24 cellular contexts compared by ENCODE assay signal in genomic region chr10:18542832-18543231, GRCh38.
A peak's percentile ranks its signal among the peaks of the same experiment; 100 is the strongest.
DNase-seq lines count a peak whose midpoint lies in the region; ATAC-seq, FAIRE-seq and TF ChIP-seq lines count a peak whose summit lies in the region.
"Had no signal": no experiment of that assay in that cellular context is flagged by ENCODE, and none has a peak within 500 bp of the region (broad histone marks: within the 10 kb centered on the region; RNA-seq: fewer than 3 reads in every experiment).

No MANE protein-coding gene starts in this region.

- TF ChIP-seq POLR2A in HepG2 (IDR thresholded peaks at IDR 0.05; ENCODE audit: insufficient read depth in 1 of 2, low read depth in 2 of 2, low read length in 2 of 2) (no peak), right lobe of liver (IDR thresholded peaks at IDR 0.05) (no peak)

- intact Hi-C loops in HepG2 (cut with micrococcal nuclease; ENCODE audit: unreplicated experiment) = no loop called here
- intact Hi-C loops in right lobe of liver (cut with DNase I) = no loop called here
- intact Hi-C loops in posterior cingulate gyrus (cut with DNase I) = no loop called here
- intact Hi-C loops in ascending aorta (cut with DNase I) = no loop called here

- H3K79me2 ChIP-seq in HepG2 (ENCODE audit: insufficient read depth, low read length) = no peaks in the 10 kb centered on the region
- H3K79me2 ChIP-seq: hepatocyte had no signal

- peak; percentile 35 for DNase-seq in HepG2 (ENCODE audit: low spot score)
- no peak for DNase-seq in right lobe of liver
- peak; percentile 62 for DNase-seq in astrocyte of the cerebellum (ENCODE audit: low read depth)
- DNase-seq in glomerular visceral epithelial cell (ENCODE audit: extremely low spot score) = peak; percentile 40
- no peak for DNase-seq in posterior cingulate gyrus
- DNase-seq in ascending aorta (ENCODE audit: low spot score in 2 of 2) = no peak
- no peak for DNase-seq in KBM-7
- DNase-seq: activated CD4-positive, alpha-beta memory T cell treated with anti-CD3 and anti-CD28 coated beads, Interleukin-2, amount 10 ng/mL, durations not matched to agents 7 days and 5 days; activated CD4-positive, CD25-positive, alpha-beta regulatory T cell; amygdala; CD4-positive, CD25-positive, alpha-beta regulatory T cell; effector memory CD8-positive, alpha-beta T cell; esophagus squamous epithelium; mesenchymal stem cell; NCI-H510A; occipital lobe; substantia nigra; T-helper 9 cell had no signal

- in situ Hi-C loops in HepG2 (cut with HindIII; ENCODE audit: extremely low pct_ligation_motif_present, low pct_unique_long_range_greater_than_20kb) (no loop called here), astrocyte of the cerebellum (cut with HindIII; ENCODE audit: low sequenced_read_pairs) (no loop called here), KBM-7 (cut with MboI; ENCODE audit: low pct_unique_long_range_greater_than_20kb, low sequenced_read_pairs) (no loop called here)

- H3K4me2 ChIP-seq in HepG2 (ENCODE audit: low read depth, low read length) = no peak overlapping the region
- H3K4me2 ChIP-seq: hepatocyte had no signal

- no peak overlapping the region for H3K4me3 ChIP-seq in HepG2 (replicated peaks in 1 of 3; ENCODE audit: insufficient read depth in 1 of 3, low read depth in 2 of 3, low read length in 3 of 3)
- H3K4me3 ChIP-seq in right lobe of liver = no peak overlapping the region
- no peak overlapping the region for H3K4me3 ChIP-seq in astrocyte of the cerebellum (ENCODE audit: low read depth, low read length)
- no peak overlapping the region for H3K4me3 ChIP-seq in ascending aorta
- H3K4me3 ChIP-seq: esophagus squamous epithelium, hepatocyte, SK-N-MC had no signal

- peak overlapping the region; percentile 18 for H3K27ac ChIP-seq in HepG2 (ENCODE audit: extremely low read length, insufficient read depth, low read length)
- H3K27ac ChIP-seq in right lobe of liver = no peak overlapping the region
- H3K27ac ChIP-seq in ascending aorta = no peak overlapping the region
- H3K27ac ChIP-seq: esophagus squamous epithelium, hepatocyte, SK-N-MC had no signal

- no peak for TF ChIP-seq CTCF in HepG2 (CRISPR knock-in tag; IDR thresholded peaks at IDR 0.05)
- TF ChIP-seq CTCF in right lobe of liver (IDR thresholded peaks at IDR 0.05) = no peak
- no peak for TF ChIP-seq CTCF in astrocyte of the cerebellum (IDR thresholded peaks at IDR 0.05; ENCODE audit: low read depth, low read length, missing control alignments)
- no peak for TF ChIP-seq CTCF in ascending aorta (IDR thresholded peaks at IDR 0.05)

- peaks cover 9 to 27% of the 10 kb centered on the region in 2 experiments for H3K36me3 ChIP-seq in HepG2 (replicated peaks in 1 of 2; ENCODE audit: control insufficient read depth in 1 of 2, insufficient read depth in 2 of 2, low read length in 2 of 2)
- peaks cover 5 to 53% (median 12%) of the 10 kb centered on the region in 4 donors for H3K36me3 ChIP-seq in right lobe of liver
- peaks cover 0 to 40% of the 10 kb centered on the region in 2 donors for H3K36me3 ChIP-seq in ascending aorta

- POLR2A ChIA-PET in HepG2 (lab: Yijun Ruan, JAX) = no interaction called here

- CTCF ChIA-PET in HepG2 (lab: Yijun Ruan, JAX; ENCODE audit: low intra/inter-chr PET ratio, low total read pairs) = no interaction called here

- no peak overlapping the region for H2AFZ ChIP-seq in HepG2 (ENCODE audit: low read length)
- H2AFZ ChIP-seq: hepatocyte had no signal

- peak; percentile 12 for FAIRE-seq in HepG2 (lab: Jason Lieb, UNC)
- FAIRE-seq: islet of Langerhans, urothelium cell line had no signal

- peaks cover 10% of the 10 kb centered on the region for H3K4me1 ChIP-seq in HepG2 (ENCODE audit: insufficient read depth, low read length)
- H3K4me1 ChIP-seq in right lobe of liver = no peaks in the 10 kb centered on the region
- H3K4me1 ChIP-seq in ascending aorta = no peaks in the 10 kb centered on the region
- H3K4me1 ChIP-seq: esophagus squamous epithelium had no signal

- ATAC-seq in HepG2 = peak; percentile 86
- no peak for ATAC-seq in right lobe of liver
- no peak for ATAC-seq in HG03460 (IDR thresholded peaks at IDR 0.05; ENCODE audit: unreplicated experiment)
- ATAC-seq: effector memory CD8-positive, alpha-beta T cell; Panc1 had no signal

- TF ChIP-seq EP300 in HepG2 (IDR thresholded peaks at IDR 0.05; ENCODE audit: low read depth in 2 of 2, low read length in 2 of 2) (no peak), HepG2 (CRISPR knock-in tag; IDR thresholded peaks at IDR 0.05; ENCODE audit: borderline replicate concordance) (no peak)

- no peaks in the 10 kb centered on the region for H4K20me1 ChIP-seq in HepG2 (ENCODE audit: insufficient read depth, low read length)

- H3K9ac ChIP-seq in HepG2 (ENCODE audit: insufficient read depth, low read depth, low read length) = no peak overlapping the region

- H3K9me3 ChIP-seq in HepG2 (ENCODE audit: low read length) = no peaks in the 10 kb centered on the region
- no peaks in the 10 kb centered on the region for H3K9me3 ChIP-seq in right lobe of liver
- no peaks in the 10 kb centered on the region for H3K9me3 ChIP-seq in ascending aorta
- H3K9me3 ChIP-seq: esophagus squamous epithelium had no signal

- BruUV-seq in HepG2 (replicated peaks; lab: Mats Ljungman, UMichigan) = no TSS peak

- H3K27me3 ChIP-seq in HepG2 (ENCODE audit: control insufficient read depth in 1 of 2, insufficient read depth in 2 of 2, low read length in 2 of 2) (no peaks in the 10 kb centered on the region), right lobe of liver (no peaks in the 10 kb centered on the region), ascending aorta (no peaks in the 10 kb centered on the region)
- H3K27me3 ChIP-seq: esophagus squamous epithelium, hepatocyte had no signal

- TF ChIP-seq RAD21 in HepG2 (CRISPR knock-in tag; IDR thresholded peaks at IDR 0.05) = no peak

TF ChIP-seq in HepG2, 621 proteins besides CTCF, POLR2A, EP300 and RAD21:
- no peak for TF ChIP-seq ZFY (CRISPR knock-in tag; IDR thresholded peaks at IDR 0.05)
TF ChIP-seq in HepG2: peak in this region for 0.

Comparison
In these comparisons a context has a peak if more than half of its experiments do, and no peak if none do; other contexts are left out.
1. DNase-seq: peak in HepG2 (single experiment), astrocyte of the cerebellum (single experiment) and glomerular visceral epithelial cell (single experiment); none in right lobe of liver (0 of 3), posterior cingulate gyrus (0 of 10), ascending aorta (0 of 2) and KBM-7 (single experiment).